1 cellular context compared by ENCODE assay signal in the genomic region with DNA sequence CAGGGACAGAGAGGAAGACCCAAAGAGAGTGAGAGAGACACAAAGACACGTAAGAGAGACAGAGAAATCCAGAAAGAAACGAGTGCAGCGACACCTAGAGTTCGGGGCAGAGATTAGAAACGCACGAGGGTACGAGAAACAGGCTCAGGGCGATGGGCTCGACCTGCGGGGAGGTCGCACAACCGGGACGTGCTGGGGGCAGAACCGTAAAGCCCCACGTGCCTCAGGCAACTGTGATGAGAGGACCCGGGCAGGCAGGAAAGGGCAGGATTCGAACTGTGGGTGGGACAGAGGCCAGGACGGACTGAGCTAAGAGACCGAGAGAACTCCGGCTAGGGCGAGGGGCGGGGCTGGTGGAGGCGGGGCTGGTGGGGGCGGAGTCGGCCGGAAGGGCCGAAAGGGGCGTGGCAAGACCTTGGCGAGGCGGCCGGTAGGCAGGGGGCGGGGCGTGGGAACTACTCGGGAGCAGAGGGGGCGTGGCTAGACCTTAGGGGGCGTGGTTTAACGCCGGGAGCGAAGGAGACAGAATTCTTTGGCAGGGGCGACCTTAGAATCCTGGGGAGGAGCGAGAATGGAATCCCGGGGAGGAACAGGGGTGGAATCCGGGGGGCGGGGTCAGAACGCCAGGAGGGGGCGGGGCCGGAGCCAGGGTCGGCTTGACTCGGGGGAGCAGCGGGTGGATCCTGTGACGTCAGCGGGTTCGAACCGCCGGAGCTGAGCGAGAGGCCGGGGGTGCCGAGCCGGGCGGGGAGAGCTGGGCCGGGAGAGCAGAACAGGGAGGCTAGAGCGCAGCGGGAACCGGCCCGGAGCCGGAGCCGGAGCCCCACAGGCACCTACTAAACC.
TF ChIP-seq lines count a peak whose summit lies in the region.

Gene NECTIN2 (plus strand): TSS at position 686 of the 843 bp plus-strand sequence. CDS start 229 bp downstream, outside the sequence.

TF ChIP-seq in HepG2, 621 proteins besides CTCF, POLR2A, EP300 and RAD21 (continued from another document and continues in another):
- TF ChIP-seq, protein P1, sequence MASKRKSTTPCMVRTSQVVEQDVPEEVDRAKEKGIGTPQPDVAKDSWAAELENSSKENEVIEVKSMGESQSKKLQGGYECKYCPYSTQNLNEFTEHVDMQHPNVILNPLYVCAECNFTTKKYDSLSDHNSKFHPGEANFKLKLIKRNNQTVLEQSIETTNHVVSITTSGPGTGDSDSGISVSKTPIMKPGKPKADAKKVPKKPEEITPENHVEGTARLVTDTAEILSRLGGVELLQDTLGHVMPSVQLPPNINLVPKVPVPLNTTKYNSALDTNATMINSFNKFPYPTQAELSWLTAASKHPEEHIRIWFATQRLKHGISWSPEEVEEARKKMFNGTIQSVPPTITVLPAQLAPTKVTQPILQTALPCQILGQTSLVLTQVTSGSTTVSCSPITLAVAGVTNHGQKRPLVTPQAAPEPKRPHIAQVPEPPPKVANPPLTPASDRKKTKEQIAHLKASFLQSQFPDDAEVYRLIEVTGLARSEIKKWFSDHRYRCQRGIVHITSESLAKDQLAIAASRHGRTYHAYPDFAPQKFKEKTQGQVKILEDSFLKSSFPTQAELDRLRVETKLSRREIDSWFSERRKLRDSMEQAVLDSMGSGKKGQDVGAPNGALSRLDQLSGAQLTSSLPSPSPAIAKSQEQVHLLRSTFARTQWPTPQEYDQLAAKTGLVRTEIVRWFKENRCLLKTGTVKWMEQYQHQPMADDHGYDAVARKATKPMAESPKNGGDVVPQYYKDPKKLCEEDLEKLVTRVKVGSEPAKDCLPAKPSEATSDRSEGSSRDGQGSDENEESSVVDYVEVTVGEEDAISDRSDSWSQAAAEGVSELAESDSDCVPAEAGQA (IDR thresholded peaks at IDR 0.05; ENCODE audit: low read depth) = no peak
- TF ChIP-seq, protein P1 (CRISPR knock-in tag; IDR thresholded peaks at IDR 0.05; ENCODE audit: borderline replicate concordance) = no peak
- TF ChIP-seq STAG1 (CRISPR knock-in tag; IDR thresholded peaks at IDR 0.05) (peak; percentile 74), ZFP82 (CRISPR knock-in tag; IDR thresholded peaks at IDR 0.05; ENCODE audit: borderline replicate concordance) (no peak), TOE1 (CRISPR knock-in tag; IDR thresholded peaks at IDR 0.05) (no peak), ZKSCAN5 (CRISPR knock-in tag; IDR thresholded peaks at IDR 0.05) (no peak), PHF5A (CRISPR knock-in tag; IDR thresholded peaks at IDR 0.05; ENCODE audit: low read depth, unreplicated experiment) (no peak), ZNF616 (CRISPR knock-in tag; IDR thresholded peaks at IDR 0.05; ENCODE audit: low read depth) (peak; percentile 28; the same call in 1 of the 2 replicates), POLR2AphosphoS5 (IDR thresholded peaks at IDR 0.05; ENCODE audit: low read depth, low read length) (peak; percentile 58), ZNF672 (CRISPR knock-in tag; IDR thresholded peaks at IDR 0.05) (0 out of 2 replicates have a peak, but pooled peaks have one; percentile 6), DMAP1 (CRISPR knock-in tag; IDR thresholded peaks at IDR 0.05) (peak; percentile 53; the same call in 1 of the 2 replicates), RBFOX2 (IDR thresholded peaks at IDR 0.05; ENCODE audit: low read depth, low read length) (peak; percentile 83), AHDC1 (CRISPR knock-in tag; IDR thresholded peaks at IDR 0.05; ENCODE audit: borderline replicate concordance) (no peak), DZIP1 (CRISPR knock-in tag; IDR thresholded peaks at IDR 0.05) (no peak), NFRKB (IDR thresholded peaks at IDR 0.05) (no peak), SUZ12 (IDR thresholded peaks at IDR 0.05; ENCODE audit: low read depth, low read length) (no peak), HNRNPH1 (optimal IDR thresholded peaks at IDR 0.05; ENCODE audit: low read depth, low read length) (no peak), YY1 (IDR thresholded peaks at IDR 0.05; ENCODE audit: insufficient read depth, insufficient replicate concordance, low read depth, low read length) (no peak), TIGD3 (CRISPR knock-in tag; IDR thresholded peaks at IDR 0.05; ENCODE audit: borderline replicate concordance) (no peak), ZNF326 (CRISPR knock-in tag; IDR thresholded peaks at IDR 0.05; ENCODE audit: borderline replicate concordance) (no peak), ZSCAN9 (CRISPR knock-in tag; IDR thresholded peaks at IDR 0.05; ENCODE audit: borderline replicate concordance) (no peak), ZNF816 (CRISPR knock-in tag; IDR thresholded peaks at IDR 0.05; ENCODE audit: borderline replicate concordance) (no peak), CEBPB (IDR thresholded peaks at IDR 0.05; ENCODE audit: borderline replicate concordance, low read depth, low read length) (no peak), ZNF558 (CRISPR knock-in tag; IDR thresholded peaks at IDR 0.05; ENCODE audit: borderline replicate concordance) (no peak)
- TF ChIP-seq, protein P2, sequence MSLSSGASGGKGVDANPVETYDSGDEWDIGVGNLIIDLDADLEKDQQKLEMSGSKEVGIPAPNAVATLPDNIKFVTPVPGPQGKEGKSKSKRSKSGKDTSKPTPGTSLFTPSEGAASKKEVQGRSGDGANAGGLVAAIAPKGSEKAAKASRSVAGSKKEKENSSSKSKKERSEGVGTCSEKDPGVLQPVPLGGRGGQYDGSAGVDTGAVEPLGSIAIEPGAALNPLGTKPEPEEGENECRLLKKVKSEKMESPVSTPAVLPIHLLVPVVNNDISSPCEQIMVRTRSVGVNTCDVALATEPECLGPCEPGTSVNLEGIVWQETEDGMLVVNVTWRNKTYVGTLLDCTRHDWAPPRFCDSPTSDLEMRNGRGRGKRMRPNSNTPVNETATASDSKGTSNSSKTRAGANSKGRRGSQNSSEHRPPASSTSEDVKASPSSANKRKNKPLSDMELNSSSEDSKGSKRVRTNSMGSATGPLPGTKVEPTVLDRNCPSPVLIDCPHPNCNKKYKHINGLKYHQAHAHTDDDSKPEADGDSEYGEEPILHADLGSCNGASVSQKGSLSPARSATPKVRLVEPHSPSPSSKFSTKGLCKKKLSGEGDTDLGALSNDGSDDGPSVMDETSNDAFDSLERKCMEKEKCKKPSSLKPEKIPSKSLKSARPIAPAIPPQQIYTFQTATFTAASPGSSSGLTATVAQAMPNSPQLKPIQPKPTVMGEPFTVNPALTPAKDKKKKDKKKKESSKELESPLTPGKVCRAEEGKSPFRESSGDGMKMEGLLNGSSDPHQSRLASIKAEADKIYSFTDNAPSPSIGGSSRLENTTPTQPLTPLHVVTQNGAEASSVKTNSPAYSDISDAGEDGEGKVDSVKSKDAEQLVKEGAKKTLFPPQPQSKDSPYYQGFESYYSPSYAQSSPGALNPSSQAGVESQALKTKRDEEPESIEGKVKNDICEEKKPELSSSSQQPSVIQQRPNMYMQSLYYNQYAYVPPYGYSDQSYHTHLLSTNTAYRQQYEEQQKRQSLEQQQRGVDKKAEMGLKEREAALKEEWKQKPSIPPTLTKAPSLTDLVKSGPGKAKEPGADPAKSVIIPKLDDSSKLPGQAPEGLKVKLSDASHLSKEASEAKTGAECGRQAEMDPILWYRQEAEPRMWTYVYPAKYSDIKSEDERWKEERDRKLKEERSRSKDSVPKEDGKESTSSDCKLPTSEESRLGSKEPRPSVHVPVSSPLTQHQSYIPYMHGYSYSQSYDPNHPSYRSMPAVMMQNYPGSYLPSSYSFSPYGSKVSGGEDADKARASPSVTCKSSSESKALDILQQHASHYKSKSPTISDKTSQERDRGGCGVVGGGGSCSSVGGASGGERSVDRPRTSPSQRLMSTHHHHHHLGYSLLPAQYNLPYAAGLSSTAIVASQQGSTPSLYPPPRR (CRISPR knock-in tag; IDR thresholded peaks at IDR 0.05; ENCODE audit: borderline replicate concordance) = 0 out of 2 replicates have a peak, but pooled peaks have one; percentile 16
- TF ChIP-seq, protein P3, sequence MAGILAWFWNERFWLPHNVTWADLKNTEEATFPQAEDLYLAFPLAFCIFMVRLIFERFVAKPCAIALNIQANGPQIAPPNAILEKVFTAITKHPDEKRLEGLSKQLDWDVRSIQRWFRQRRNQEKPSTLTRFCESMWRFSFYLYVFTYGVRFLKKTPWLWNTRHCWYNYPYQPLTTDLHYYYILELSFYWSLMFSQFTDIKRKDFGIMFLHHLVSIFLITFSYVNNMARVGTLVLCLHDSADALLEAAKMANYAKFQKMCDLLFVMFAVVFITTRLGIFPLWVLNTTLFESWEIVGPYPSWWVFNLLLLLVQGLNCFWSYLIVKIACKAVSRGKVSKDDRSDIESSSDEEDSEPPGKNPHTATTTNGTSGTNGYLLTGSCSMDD (CRISPR knock-in tag; IDR thresholded peaks at IDR 0.05) = no peak
- TF ChIP-seq, protein P4, sequence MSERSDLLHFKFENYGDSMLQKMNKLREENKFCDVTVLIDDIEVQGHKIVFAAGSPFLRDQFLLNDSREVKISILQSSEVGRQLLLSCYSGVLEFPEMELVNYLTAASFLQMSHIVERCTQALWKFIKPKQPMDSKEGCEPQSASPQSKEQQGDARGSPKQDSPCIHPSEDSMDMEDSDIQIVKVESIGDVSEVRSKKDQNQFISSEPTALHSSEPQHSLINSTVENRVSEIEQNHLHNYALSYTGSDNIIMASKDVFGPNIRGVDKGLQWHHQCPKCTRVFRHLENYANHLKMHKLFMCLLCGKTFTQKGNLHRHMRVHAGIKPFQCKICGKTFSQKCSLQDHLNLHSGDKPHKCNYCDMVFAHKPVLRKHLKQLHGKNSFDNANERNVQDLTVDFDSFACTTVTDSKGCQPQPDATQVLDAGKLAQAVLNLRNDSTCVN (CRISPR knock-in tag; IDR thresholded peaks at IDR 0.05; ENCODE audit: borderline replicate concordance) = peak; percentile 82; the same call in 1 of the 2 replicates
